In the genomic region with DNA sequence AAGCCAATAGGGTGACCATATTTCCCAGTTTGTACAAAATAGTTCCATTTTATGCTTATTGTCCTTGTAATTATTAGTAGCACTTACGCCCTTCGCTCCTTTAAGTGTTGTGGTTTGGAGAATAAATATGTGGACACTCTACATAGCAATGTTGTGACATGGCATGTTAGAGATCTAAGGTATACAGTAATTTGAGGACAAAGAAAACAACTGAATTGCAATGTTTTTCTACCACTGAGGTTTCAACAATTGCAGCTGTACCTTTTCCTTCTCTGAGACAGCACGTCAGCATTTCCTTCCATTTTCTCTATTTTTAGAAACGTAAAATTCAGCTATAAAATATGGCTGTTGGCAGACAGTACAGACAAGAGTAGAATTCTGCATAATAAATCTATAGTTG, we compare ENCODE assay signal across 17 cellular contexts.
DNase-seq lines count a peak whose midpoint lies in the region; ATAC-seq lines count a peak whose summit lies in the region.
"Had no signal": no experiment of that assay in that cellular context is flagged by ENCODE, and none has a peak within 500 bp of the region (broad histone marks: within the 10 kb centered on the region; RNA-seq: fewer than 3 reads in every experiment).

No MANE protein-coding gene starts in this region.

- H4K12ac ChIP-seq in trophoblast cell (ENCODE audit: low read depth, low read length), result no peak overlapping the region

- H3K18ac ChIP-seq in trophoblast cell (ENCODE audit: low read length), result no peak overlapping the region

- no peaks in the 10 kb centered on the region for H3K9me3 ChIP-seq in trophoblast cell (ENCODE audit: insufficient read depth, low read depth, low read length)
- H3K9me3 ChIP-seq: prostate gland, thyroid gland had no signal

- no peaks in the 10 kb centered on the region for H3K36me3 ChIP-seq in trophoblast cell (ENCODE audit: control insufficient read depth in 1 of 2, insufficient read depth in 2 of 2, low read length in 2 of 2)
- H3K36me3 ChIP-seq: prostate gland, thyroid gland had no signal

- ATAC-seq in HG02884 (IDR thresholded peaks at IDR 0.05; ENCODE audit: unreplicated experiment) (no peak), GM18870 (IDR thresholded peaks at IDR 0.05; ENCODE audit: unreplicated experiment) (no peak), HG02678 (IDR thresholded peaks at IDR 0.05; ENCODE audit: unreplicated experiment) (no peak)

- H3K4me3 ChIP-seq in trophoblast cell (ENCODE audit: low read depth, low read length), result no peak overlapping the region
- H3K4me3 ChIP-seq: prostate gland, thyroid gland had no signal

- peak; percentile 64 for DNase-seq in H4 (ENCODE audit: low spot score)
- peak; percentile 41 for DNase-seq in RPMI8226
- DNase-seq in fibroblast of gingiva (ENCODE audit: low read depth), result peak; percentile 42
- DNase-seq in trophoblast cell, result peak; percentile 47 to 85
- DNase-seq in activated effector memory CD4-positive, alpha-beta T cell treated with anti-CD3 and anti-CD28 coated beads, Interleukin-2, amount 50 U/mL, for 16 hours, result no peak
- DNase-seq: activated effector memory CD4-positive, alpha-beta T cell treated with Interleukin-2 at 50 U/mL for 16 hours; effector memory CD4-positive, alpha-beta T cell; GDM1; kidney; NCI-H1105; NCI-H446; SW 1271; thyroid gland had no signal

- no peak overlapping the region for H2AK5ac ChIP-seq in trophoblast cell (ENCODE audit: low read length)

- no peak overlapping the region for H3K4ac ChIP-seq in trophoblast cell (ENCODE audit: low read depth, low read length)

- H3K14ac ChIP-seq in trophoblast cell (ENCODE audit: low read length), result no peak overlapping the region

- no peak overlapping the region for H4K91ac ChIP-seq in trophoblast cell (ENCODE audit: low read depth, low read length)

- no peak overlapping the region for H2BK12ac ChIP-seq in trophoblast cell (ENCODE audit: low read length)

- H3K79me2 ChIP-seq in trophoblast cell (ENCODE audit: control insufficient read depth, insufficient read depth, low read length, poor library complexity), result no peaks in the 10 kb centered on the region

- no peaks in the 10 kb centered on the region for H3K27me3 ChIP-seq in trophoblast cell (ENCODE audit: insufficient read depth, low read length)
- H3K27me3 ChIP-seq: thyroid gland had no signal

- no peak overlapping the region for H3K9ac ChIP-seq in trophoblast cell (ENCODE audit: low read length)

- no peak overlapping the region for H2BK120ac ChIP-seq in trophoblast cell (ENCODE audit: insufficient read depth, low read length, poor library complexity)

- H2BK5ac ChIP-seq in trophoblast cell (ENCODE audit: low read depth, low read length, poor library complexity), result no peak overlapping the region

- H3K4me2 ChIP-seq in trophoblast cell (ENCODE audit: low read length), result no peak overlapping the region

- no peak overlapping the region for H3K27ac ChIP-seq in trophoblast cell (ENCODE audit: low read depth, low read length)
- H3K27ac ChIP-seq: prostate gland, thyroid gland had no signal

- no peak overlapping the region for H4K8ac ChIP-seq in trophoblast cell (ENCODE audit: low read depth, low read length)

- H3K4me1 ChIP-seq in trophoblast cell (ENCODE audit: control insufficient read depth in 1 of 2, insufficient read depth in 2 of 2, low read length in 2 of 2), result peaks cover 7 to 9% of the 10 kb centered on the region in 2 experiments

- no CpG with 5 or more reads among the region's 4 CpGs for WGBS in trophoblast cell (ENCODE audit: extremely low coverage, insufficient coverage, insufficient read length)

- peaks cover 9% of the 10 kb centered on the region for H3K79me1 ChIP-seq in trophoblast cell (ENCODE audit: low read length)

- no peak overlapping the region for H2AFZ ChIP-seq in trophoblast cell (ENCODE audit: insufficient read depth, low read length, poor library complexity)

- no peak overlapping the region for H3K23ac ChIP-seq in trophoblast cell (ENCODE audit: low read length)
